ENCODE assay signal across 7 cellular contexts in genomic region chr1:220733090-220733569, GRCh38. TPM values are rescaled to one million over a fixed set of nuclear protein-coding genes. Genes with fewer than 3 reads are reported as not detected.
DNase-seq lines count a peak whose midpoint lies in the region; ATAC-seq lines count a peak whose summit lies in the region.

No MANE protein-coding gene starts in this region.

- H3K4me3 ChIP-seq in skeletal muscle tissue (ENCODE audit: low read length in 3 of 3), result peak overlapping the region; percentile 48 to 55 (median 54)

- no peaks in the 10 kb centered on the region for H3K27me3 ChIP-seq in skeletal muscle tissue (ENCODE audit: control insufficient read depth in 3 of 3, insufficient read depth in 3 of 3, low read length in 3 of 3)

- H3K27ac ChIP-seq in skeletal muscle tissue (ENCODE audit: low read depth, low read length), result peak overlapping the region; percentile 34

- no peaks in the 10 kb centered on the region for H3K9me3 ChIP-seq in skeletal muscle tissue (ENCODE audit: control insufficient read depth in 3 of 3, low read length in 3 of 3)

- H3K9ac ChIP-seq in skeletal muscle tissue (ENCODE audit: low read depth in 1 of 3, low read length in 3 of 3), result peak overlapping the region in 2 of 3 donors; percentile 54 to 66

- peak; percentile 64 for DNase-seq in NCI-H2029 (lab: John Stamatoyannopoulos, UW)
- DNase-seq in T1000 (lab: John Stamatoyannopoulos, UW), result peak; percentile 78
- peak; percentile 79 for DNase-seq in astrocyte of the hippocampus (ENCODE audit: low read depth, low spot score)
- DNase-seq in iPS DF 4.7 (ENCODE audit: extremely low read depth, low spot score), result peak; percentile 74

- peak; percentile 94 for ATAC-seq in GM18498 (IDR thresholded peaks at IDR 0.05; ENCODE audit: unreplicated experiment)
- peak; percentile 86 for ATAC-seq in HG02885 (IDR thresholded peaks at IDR 0.05; ENCODE audit: poor library complexity, unreplicated experiment)

- no peaks in the 10 kb centered on the region for H3K36me3 ChIP-seq in skeletal muscle tissue (ENCODE audit: control insufficient read depth in 3 of 3, insufficient read depth in 3 of 3, low read length in 3 of 3)

- peaks cover 5 to 7% (median 6%) of the 10 kb centered on the region in 3 donors for H3K4me1 ChIP-seq in skeletal muscle tissue (ENCODE audit: control insufficient read depth in 3 of 3, insufficient read depth in 3 of 3, low read length in 3 of 3)

RNA-seq across cellular contexts. Expression of gene MTARC2, which starts 15.0 kb away (rescaled TPM):
- 10.4 TPM for total RNA-seq in skeletal muscle tissue

RNA-seq across cellular contexts. Expression of gene C1orf115, which starts 43.0 kb away (rescaled TPM):
- total RNA-seq in skeletal muscle tissue, result 9.4 TPM

RNA-seq across cellular contexts. Expression of gene MTARC1, which starts 53.6 kb away (rescaled TPM):
- total RNA-seq in skeletal muscle tissue, result 5.2 TPM

Comparison
In these comparisons a context has a peak if more than half of its experiments do, and no peak if none do; other contexts are left out.
1. Peak in every context shown above with its lines: DNase-seq, ATAC-seq, H3K4me3 ChIP-seq and H3K27ac ChIP-seq.